Comparison of ENCODE assay signal across 8 cellular contexts in the genomic region with DNA sequence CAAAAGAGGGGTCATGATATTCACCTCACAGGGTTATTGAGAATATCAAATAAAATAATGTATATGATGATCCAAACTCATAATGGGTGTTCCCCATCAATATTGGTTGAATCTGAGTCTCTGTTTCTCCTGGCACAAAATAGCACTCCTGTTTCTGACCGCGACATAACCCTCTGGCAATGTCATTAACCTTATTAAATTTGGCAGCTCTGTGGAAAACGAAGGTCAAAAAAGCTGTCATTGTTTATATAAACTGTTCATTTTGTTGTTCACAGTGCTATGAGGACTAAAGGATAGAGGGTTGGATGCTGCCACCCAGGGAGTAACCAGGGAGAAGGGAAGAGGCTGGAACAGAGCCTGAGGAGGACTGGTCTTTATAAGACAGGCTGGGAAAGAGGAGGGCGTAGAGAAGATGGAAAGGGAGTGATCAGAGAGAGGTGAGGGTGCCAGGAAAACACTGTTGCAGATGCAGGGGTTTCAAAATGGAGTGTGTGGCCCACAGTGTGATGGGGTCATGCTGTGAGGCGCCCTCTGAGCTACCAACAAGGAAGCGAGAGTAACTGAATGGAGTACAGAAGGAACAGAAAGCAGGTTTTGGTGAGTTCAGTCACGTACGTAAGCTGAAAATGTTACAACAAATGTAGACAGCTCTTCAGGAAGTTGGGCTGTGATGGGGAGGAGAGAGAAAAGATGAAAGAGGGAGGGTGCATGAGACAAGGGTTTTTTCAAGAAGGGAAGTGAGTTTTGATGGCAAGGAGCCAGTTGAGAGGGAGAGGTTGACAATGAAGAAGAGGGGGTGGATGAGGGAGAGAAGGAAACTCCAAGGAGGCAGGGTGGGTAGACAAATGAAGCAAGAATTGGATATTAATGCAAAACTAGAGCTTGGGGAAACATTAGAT.
A peak's percentile ranks its signal among the peaks of the same experiment; 100 is the strongest.
DNase-seq lines count a peak whose midpoint lies in the region; ATAC-seq lines count a peak whose summit lies in the region.

No MANE protein-coding gene starts in this region.

- no peaks in the 10 kb centered on the region for H3K27me3 ChIP-seq in CD8-positive, alpha-beta memory T cell (ENCODE audit: insufficient read depth, low read length, poor library complexity, severe bottlenecking)

- peaks cover 21 to 40% (median 32%) of the 10 kb centered on the region in 3 donors for H3K4me1 Mint-ChIP-seq in CD8-positive, alpha-beta memory T cell
- H3K4me1 Mint-ChIP-seq in naive thymus-derived CD8-positive, alpha-beta T cell = peaks cover 14 to 35% (median 26%) of the 10 kb centered on the region in 4 donors

- POLR2A ChIA-PET in CD8-positive, alpha-beta memory T cell (lab: Charles Lee) = interaction anchor here (0.6 to 2.0 kb wide), 3 partner anchors 10 to 417 kb away, joined by 3 to 7 read pairs (median 5); no protein-coding TSS in a partner anchor
- POLR2A ChIA-PET in naive thymus-derived CD8-positive, alpha-beta T cell (lab: Charles Lee) = interaction anchor here (0.6 to 2.4 kb wide), 7 partner anchors 9 to 652 kb away, joined by 3 to 15 read pairs (median 5); partner anchors contain the start of genes LATS1 and TAB2

- H3K36me3 ChIP-seq in CD8-positive, alpha-beta memory T cell (ENCODE audit: insufficient read depth, low read length) = no peaks in the 10 kb centered on the region

- DNase-seq in CD8-positive, alpha-beta memory T cell = peak in 3 of 5 donors; percentile 68 to 84 (median 75)
- peak; percentile 20 for DNase-seq in activated CD4-positive, alpha-beta T cell treated with anti-CD3 and anti-CD28 coated beads, Interleukin-2, amount 50 U/mL, for 1 hour
- peak in 9 of 10 donors; percentile 46 to 90 (median 66) for DNase-seq in naive thymus-derived CD8-positive, alpha-beta T cell
- no peak for DNase-seq in NCI-H226
- no peak for DNase-seq in cerebellar nuclear complex (lab: John Stamatoyannopoulos, UW)
- DNase-seq in NCI-H2227 treated with DMSO at 0.1 percent for 48 hours (lab: John Stamatoyannopoulos, UW) = no peak

- CTCF ChIA-PET in CD8-positive, alpha-beta memory T cell (lab: Charles Lee) = interaction anchor here (0.7 to 2.7 kb wide), 11 partner anchors 11 to 442 kb away, joined by 3 to 14 read pairs (median 4); no protein-coding TSS in a partner anchor

- peak overlapping the region; percentile 40 to 96 (median 93) for H3K27ac Mint-ChIP-seq in CD8-positive, alpha-beta memory T cell
- peak overlapping the region; percentile 93 to 98 (median 97) for H3K27ac Mint-ChIP-seq in naive thymus-derived CD8-positive, alpha-beta T cell

- ATAC-seq in GM19372 (IDR thresholded peaks at IDR 0.05; ENCODE audit: low read depth, unreplicated experiment) (peak; percentile 99), HG03378 (IDR thresholded peaks at IDR 0.05; ENCODE audit: unreplicated experiment) (peak; percentile 95)
- peak; percentile 97 to 98 for ATAC-seq in naive thymus-derived CD8-positive, alpha-beta T cell

- no peak overlapping the region for H3K27ac ChIP-seq in CD8-positive, alpha-beta memory T cell (ENCODE audit: low read depth, low read length)

- peaks cover 3 to 5% (median 3%) of the 10 kb centered on the region in 3 donors for H3K36me3 Mint-ChIP-seq in CD8-positive, alpha-beta memory T cell
- H3K36me3 Mint-ChIP-seq in naive thymus-derived CD8-positive, alpha-beta T cell = no peaks in the 10 kb centered on the region

- H3K4me3 Mint-ChIP-seq in CD8-positive, alpha-beta memory T cell = peak overlapping the region in 6 of 7 donors; percentile 20 to 75 (median 54)
- H3K4me3 Mint-ChIP-seq in naive thymus-derived CD8-positive, alpha-beta T cell = peak overlapping the region; percentile 63 to 79 (median 71)

- peak overlapping the region; percentile 35 for H3K4me3 ChIP-seq in CD8-positive, alpha-beta memory T cell (ENCODE audit: low read length)

- H3K9me3 ChIP-seq in CD8-positive, alpha-beta memory T cell (ENCODE audit: low read length) = no peaks in the 10 kb centered on the region

- H3K9me3 Mint-ChIP-seq in CD8-positive, alpha-beta memory T cell = no peaks in the 10 kb centered on the region
- peaks cover 0 to 11% (median 0%) of the 10 kb centered on the region in 9 donors for H3K9me3 Mint-ChIP-seq in naive thymus-derived CD8-positive, alpha-beta T cell

- no peaks in the 10 kb centered on the region for H3K27me3 Mint-ChIP-seq in CD8-positive, alpha-beta memory T cell
- no peaks in the 10 kb centered on the region for H3K27me3 Mint-ChIP-seq in naive thymus-derived CD8-positive, alpha-beta T cell

- H3K4me1 ChIP-seq in CD8-positive, alpha-beta memory T cell (ENCODE audit: insufficient read depth, low read length) = peaks cover 33% of the 10 kb centered on the region

Comparison
In these comparisons a context has a peak if more than half of its experiments do, and no peak if none do; other contexts are left out.
1. DNase-seq: peak in CD8-positive, alpha-beta memory T cell (3 of 5), activated CD4-positive, alpha-beta T cell treated with anti-CD3 and anti-CD28 coated beads, Interleukin-2, amount 50 U/mL, for 1 hour (single experiment) and naive thymus-derived CD8-positive, alpha-beta T cell (9 of 10); none in NCI-H226 (single experiment), cerebellar nuclear complex (0 of 2) and NCI-H2227 treated with DMSO at 0.1 percent for 48 hours (single experiment).
2. Peak in every context shown above with its lines, with median percentiles within 50 percentile points of each other: ATAC-seq.